Comparison of ENCODE assay signal across 12 cellular contexts in genomic region chr1:27576846-27577245, GRCh38. TPM values are rescaled to one million over a fixed set of nuclear protein-coding genes. Genes with fewer than 3 reads are reported as not detected.
A peak's percentile ranks its signal among the peaks of the same experiment; 100 is the strongest.
DNase-seq lines count a peak whose midpoint lies in the region; ATAC-seq and TF ChIP-seq lines count a peak whose summit lies in the region.
"Had no signal": no experiment of that assay in that cellular context is flagged by ENCODE, and none has a peak within 500 bp of the region (broad histone marks: within the 10 kb centered on the region; RNA-seq: fewer than 3 reads in every experiment).

No MANE protein-coding gene starts in this region.

- no peak for TF ChIP-seq POLR2A in thyroid gland (IDR thresholded peaks at IDR 0.05)

- H3K4me1 Mint-ChIP-seq in nephron: peaks cover 67% of the 10 kb centered on the region
- peaks cover 53% of the 10 kb centered on the region for H3K4me1 Mint-ChIP-seq in CD4-positive, alpha-beta T cell (ENCODE audit: low read depth)

- TF ChIP-seq CTCF in RWPE2 (IDR thresholded peaks at IDR 0.05; ENCODE audit: poor library complexity, severe bottlenecking) (no peak), nephron (IDR thresholded peaks at IDR 0.05; ENCODE audit: unreplicated experiment in 3 of 3) (no peak), thyroid gland (IDR thresholded peaks at IDR 0.05) (no peak)
- no peak for TF ChIP-seq CTCF in CD4-positive, alpha-beta T cell (IDR thresholded peaks at IDR 0.05)

- H3K27me3 Mint-ChIP-seq in nephron (ENCODE audit: low read depth): no peaks in the 10 kb centered on the region
- H3K27me3 Mint-ChIP-seq in CD4-positive, alpha-beta T cell: peaks cover 10% of the 10 kb centered on the region
- H3K27me3 Mint-ChIP-seq: activated naive CD8-positive, alpha-beta T cell; IgD-negative memory B cell had no signal

- intact Hi-C loops in thyroid gland (cut with DNase I): no loop called here
- intact Hi-C loops in CD4-positive, alpha-beta T cell (cut with DNase I, micrococcal nuclease): no loop called here

- H3K4me3 ChIP-seq in RWPE2 (ENCODE audit: severe bottlenecking) (no peak overlapping the region), esophagus (ENCODE audit: low read depth in 1 of 2, low read length in 2 of 2) (no peak overlapping the region), thyroid gland (replicated peaks in 1 of 3) (no peak overlapping the region)

- CTCF ChIA-PET in CD4-positive, alpha-beta T cell (lab: Charles Lee): interaction anchor here (0.9 kb wide), 1 partner anchor 20 kb away, joined by 3 read pairs; no protein-coding TSS in a partner anchor

- H3K9me3 ChIP-seq in RWPE2 (ENCODE audit: severe bottlenecking) (no peaks in the 10 kb centered on the region), esophagus (ENCODE audit: control insufficient read depth in 2 of 2, insufficient read depth in 1 of 2, low read depth in 1 of 2, low read length in 1 of 2) (no peaks in the 10 kb centered on the region), thyroid gland (no peaks in the 10 kb centered on the region)
- no peaks in the 10 kb centered on the region for H3K9me3 ChIP-seq in CD4-positive, alpha-beta T cell (ENCODE audit: control insufficient read depth, low read length)

- H3K36me3 ChIP-seq in RWPE2 (ENCODE audit: low read depth) (no peaks in the 10 kb centered on the region), esophagus (ENCODE audit: control insufficient read depth in 2 of 2, insufficient read depth in 2 of 2, low read length in 1 of 2) (peaks cover 0 to 4% of the 10 kb centered on the region in 2 donors), thyroid gland (no peaks in the 10 kb centered on the region)

- H3K27me3 ChIP-seq in RWPE2 (ENCODE audit: insufficient read depth, poor library complexity, severe bottlenecking) (no peaks in the 10 kb centered on the region), esophagus (ENCODE audit: control insufficient read depth in 1 of 2, insufficient read depth in 2 of 2, low read length in 2 of 2) (no peaks in the 10 kb centered on the region), thyroid gland (no peaks in the 10 kb centered on the region)
- no peaks in the 10 kb centered on the region for H3K27me3 ChIP-seq in CD4-positive, alpha-beta T cell (ENCODE audit: control insufficient read depth, insufficient read depth, low read length)

- no peak for DNase-seq in RWPE2 (ENCODE audit: low spot score)
- peak in 1 of 2 donors; percentile 11 for DNase-seq in thyroid gland
- no peak for DNase-seq in CD4-positive, alpha-beta T cell
- DNase-seq in NCI-H2171 (lab: John Stamatoyannopoulos, UW): no peak
- DNase-seq: activated CD4-positive, alpha-beta T cell treated with anti-CD3 and anti-CD28 coated beads, Interleukin-2, amount 10 ng/mL, durations not matched to agents 7 days and 5 days; DMS79 had no signal

- H3K4me1 ChIP-seq in RWPE2 (ENCODE audit: insufficient read depth, poor library complexity, severe bottlenecking) (peaks cover 39% of the 10 kb centered on the region), esophagus (ENCODE audit: control insufficient read depth in 2 of 2, insufficient read depth in 2 of 2, low read length in 1 of 2) (peaks cover 20 to 60% of the 10 kb centered on the region in 2 donors), thyroid gland (peaks cover 74 to 91% of the 10 kb centered on the region in 2 donors)

- ATAC-seq in RWPE2 (ENCODE audit: low read depth) (no peak), HG03565 (IDR thresholded peaks at IDR 0.05; ENCODE audit: unreplicated experiment) (no peak)
- no peak for ATAC-seq in CD4-positive, alpha-beta T cell (ENCODE audit: poor library complexity)

- peak overlapping the region; percentile 88 for H3K27ac ChIP-seq in RWPE2 (ENCODE audit: poor library complexity, severe bottlenecking)
- peak overlapping the region; percentile 89 to 94 for H3K27ac ChIP-seq in esophagus (ENCODE audit: low read depth in 2 of 2, low read length in 1 of 2)
- peak overlapping the region; percentile 87 to 98 (median 89) for H3K27ac ChIP-seq in thyroid gland
- no peak overlapping the region for H3K27ac ChIP-seq in CD4-positive, alpha-beta T cell (ENCODE audit: low read depth, low read length)
- H3K27ac ChIP-seq: parathyroid adenoma had no signal

- peak overlapping the region; percentile 47 to 84 (median 80) for H3K27ac Mint-ChIP-seq in nephron
- H3K27ac Mint-ChIP-seq in CD4-positive, alpha-beta T cell: no peak overlapping the region
- H3K27ac Mint-ChIP-seq: activated CD4-positive, alpha-beta T cell treated with anti-CD3 and anti-CD28 coated beads, Interleukin-2, amount 10 ng/mL, durations not matched to agents 7 days and 5 days; activated naive CD8-positive, alpha-beta T cell had no signal

- peak overlapping the region; percentile 29 to 48 (median 41) for H3K4me3 Mint-ChIP-seq in nephron
- H3K4me3 Mint-ChIP-seq in CD4-positive, alpha-beta T cell: no peak overlapping the region
- H3K4me3 Mint-ChIP-seq: activated CD4-positive, alpha-beta T cell treated with anti-CD3 and anti-CD28 coated beads, Interleukin-2, amount 10 ng/mL, durations not matched to agents 7 days and 5 days had no signal

- H3K36me3 Mint-ChIP-seq in nephron (ENCODE audit: low read depth): peaks cover 5% of the 10 kb centered on the region
- peaks cover 4% of the 10 kb centered on the region for H3K36me3 Mint-ChIP-seq in CD4-positive, alpha-beta T cell (ENCODE audit: low read depth)
- H3K36me3 Mint-ChIP-seq: activated naive CD8-positive, alpha-beta T cell had no signal

- H3K9me3 Mint-ChIP-seq in nephron: no peaks in the 10 kb centered on the region
- no peaks in the 10 kb centered on the region for H3K9me3 Mint-ChIP-seq in CD4-positive, alpha-beta T cell
- H3K9me3 Mint-ChIP-seq: activated CD4-positive, alpha-beta T cell treated with anti-CD3 and anti-CD28 coated beads, Interleukin-2, amount 10 ng/mL, durations not matched to agents 7 days and 5 days; IgD-negative memory B cell had no signal

- POLR2A ChIA-PET in CD4-positive, alpha-beta T cell (lab: Charles Lee): no interaction called here

- WGBS in esophagus, 2 donors: 55 to 62% methylated on average over 7 of the region's 7 CpGs
- 62 to 72% methylated on average over 6 to 7 of the region's 7 CpGs for WGBS in thyroid gland, 2 donors

RNA-seq across cellular contexts. Expression of gene AHDC1, which starts 27.1 kb away (rescaled TPM):
- polyA plus RNA-seq in esophagus: 10 to 100 TPM; 24.7 to 58.4 TPM
- total RNA-seq in thyroid gland: 10 to 100 TPM; 25.5 to 91.4 (median 47.8) TPM
- total RNA-seq in CD4-positive, alpha-beta T cell: 10 to 100 TPM; 20.8 to 22.9 TPM

RNA-seq across cellular contexts. Expression of gene FGR, which starts 58.1 kb away (rescaled TPM):
- polyA plus RNA-seq in esophagus: 1 to 10 TPM; 3.4 to 3.6 TPM
- total RNA-seq in thyroid gland: 1 to 10 TPM; 4.6 to 7.1 (median 6.4) TPM
- 1 to 10 TPM; 3.0 to 3.2 TPM for total RNA-seq in CD4-positive, alpha-beta T cell
- total RNA-seq: activated CD4-positive, alpha-beta T cell treated with anti-CD3 and anti-CD28 coated beads, Interleukin-2, amount 10 ng/mL, durations not matched to agents 7 days and 5 days had no signal
